Comparison of ENCODE assay signal across 11 cellular contexts in the genomic region with DNA sequence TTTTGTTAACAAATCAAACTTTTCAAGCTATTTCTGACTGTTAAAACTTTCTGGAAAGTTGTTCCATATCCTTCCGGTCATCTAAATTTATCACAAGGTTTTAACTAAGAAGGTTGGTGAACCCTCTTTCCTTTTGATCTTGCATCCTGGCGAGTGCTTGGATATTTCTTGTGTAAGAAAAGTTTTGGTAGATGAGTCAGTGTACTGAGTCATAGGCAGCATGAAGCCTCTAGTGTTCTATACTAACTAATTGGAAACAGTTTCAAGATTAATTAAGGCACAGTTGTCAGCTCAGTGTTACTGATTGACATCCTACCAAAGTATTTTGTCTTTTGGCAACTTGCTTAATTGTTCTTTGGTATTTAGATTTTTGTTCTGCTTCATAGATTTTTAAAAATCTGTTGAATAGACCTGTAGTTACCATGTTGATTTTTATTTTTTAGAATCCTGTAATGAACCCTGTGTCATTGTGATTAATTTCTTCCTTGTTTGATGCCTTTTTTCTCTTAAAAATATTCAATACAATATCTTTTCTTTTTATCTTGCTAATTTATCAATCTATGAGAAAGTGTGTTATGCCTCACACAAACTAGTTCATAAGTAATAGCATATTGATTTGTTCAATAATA. TPM values are rescaled to one million over a fixed set of nuclear protein-coding genes. Genes with fewer than 3 reads are reported as not detected.
DNase-seq lines count a peak whose midpoint lies in the region; ATAC-seq and TF ChIP-seq lines count a peak whose summit lies in the region.
"Had no signal": no experiment of that assay in that cellular context is flagged by ENCODE, and none has a peak within 500 bp of the region (broad histone marks: within the 10 kb centered on the region; RNA-seq: fewer than 3 reads in every experiment).

No MANE protein-coding gene starts in this region.

- H3K4me3 ChIP-seq in AG04449 (ENCODE audit: low read depth, low read length) (no peak overlapping the region), MM.1S (ENCODE audit: low read length) (no peak overlapping the region)

- H2AFZ ChIP-seq in MM.1S (ENCODE audit: low read length): no peak overlapping the region

- no peaks in the 10 kb centered on the region for H3F3A ChIP-seq in MM.1S (ENCODE audit: insufficient read depth, low read length)

- H4K20me1 ChIP-seq in MM.1S (ENCODE audit: insufficient read depth, low read length): no peaks in the 10 kb centered on the region

- no peaks in the 10 kb centered on the region for H3K4me1 ChIP-seq in MM.1S (ENCODE audit: low read length)
- H3K4me1 ChIP-seq: Caco-2 had no signal

- H3K79me2 ChIP-seq in MM.1S (ENCODE audit: low read length): no peaks in the 10 kb centered on the region

- no peaks in the 10 kb centered on the region for H3K9me3 ChIP-seq in MM.1S (replicated peaks; ENCODE audit: insufficient read depth, low read length)
- H3K9me3 ChIP-seq: Caco-2 had no signal

- H3K4me2 ChIP-seq in MM.1S (ENCODE audit: low read depth, low read length): no peak overlapping the region

- no peak overlapping the region for H3K27ac ChIP-seq in MM.1S (ENCODE audit: low read length)

- H3K27me3 ChIP-seq in MM.1S (replicated peaks; ENCODE audit: insufficient read depth, low read length): no peaks in the 10 kb centered on the region

- TF ChIP-seq CTCF in AG04449 (IDR thresholded peaks at IDR 0.05; ENCODE audit: insufficient read depth, low read length, missing control alignments) (no peak), MM.1S (IDR thresholded peaks at IDR 0.05; ENCODE audit: low read length) (no peak)

- POLR2A ChIA-PET in AG04449 (lab: Yijun Ruan, JAX): no interaction called here

- intact Hi-C loops in sciatic nerve (cut with DNase I): no loop called here

- H3K36me3 ChIP-seq in MM.1S (replicated peaks; ENCODE audit: insufficient read depth, low read length): no peaks in the 10 kb centered on the region

- CTCF ChIA-PET in AG04449 (lab: Yijun Ruan, JAX): no interaction called here

- DNase-seq in AG04449 (ENCODE audit: low read depth, low spot score) (peak; percentile 63), HT-29 (ENCODE audit: low spot score) (peak; percentile 71), amniotic epithelial cell (ENCODE audit: low read depth) (peak; percentile 88), iPS-NIHi11 (ENCODE audit: low spot score) (peak; percentile 22), MM.1S (no peak), sciatic nerve (ENCODE audit: low spot score) (no peak)
- DNase-seq: Caco-2, naive B cell had no signal

- no peak overlapping the region for H3K9ac ChIP-seq in MM.1S (ENCODE audit: low read length)

- ATAC-seq in HG02798 (IDR thresholded peaks at IDR 0.05; ENCODE audit: poor library complexity, unreplicated experiment): no peak
- ATAC-seq in sciatic nerve: no peak
- no peak for ATAC-seq in HG03521 (IDR thresholded peaks at IDR 0.05; ENCODE audit: unreplicated experiment)
- ATAC-seq: Right ventricle myocardium inferior had no signal

- H3K9me2 ChIP-seq in MM.1S (replicated peaks; ENCODE audit: insufficient read depth, low read length): no peaks in the 10 kb centered on the region

RNA-seq across cellular contexts. Expression of gene METTL15, which starts 38.0 kb away (rescaled TPM):
- total RNA-seq in HT-29 (2014; rRNA removed; shearing (Covaris generic)): 10.3 and 11.5 TPM in 2 replicates
- 21.0 TPM for total RNA-seq in sciatic nerve

RNA-seq across cellular contexts. Expression of gene KIF18A, which starts 38.3 kb away (rescaled TPM):
- total RNA-seq in HT-29 (2014; rRNA removed; shearing (Covaris generic)): 7.9 and 8.0 TPM in 2 replicates
- 0.89 TPM for total RNA-seq in sciatic nerve

Comparison
In these comparisons a context has a peak if more than half of its experiments do, and no peak if none do; other contexts are left out.
1. DNase-seq: peak in AG04449 (single experiment), HT-29 (single experiment), amniotic epithelial cell (single experiment) and iPS-NIHi11 (single experiment); none in MM.1S (single experiment) and sciatic nerve (single experiment).